8 cellular contexts compared by ENCODE assay signal in genomic region chr9:120925535-120926396, GRCh38. TPM values are rescaled to one million over a fixed set of nuclear protein-coding genes. Genes with fewer than 3 reads are reported as not detected.
DNase-seq lines count a peak whose midpoint lies in the region; ATAC-seq, FAIRE-seq and TF ChIP-seq lines count a peak whose summit lies in the region.

No MANE protein-coding gene starts in this region.

- POLR2A ChIA-PET in GM12878 (lab: Charles Lee) = interaction anchor here (0.5 to 18.1 kb wide), 15 partner anchors 8 to 1907 kb away, joined by 3 to 383 read pairs (median 6); no protein-coding TSS in a partner anchor

- CTCF ChIA-PET in GM12878 (lab: Yijun Ruan, JAX) = interaction anchor here (0.7 to 7.6 kb wide), 12 partner anchors 9 to 170 kb away, joined by 3 to 110 read pairs (median 6); no protein-coding TSS in a partner anchor

- H3K9ac ChIP-seq in GM12878 (ENCODE audit: control insufficient read depth, insufficient read depth, low read length) = peak overlapping the region; percentile 99

- H3K4me3 ChIP-seq in GM12878 (peak overlapping the region; percentile 88), thoracic aorta (peak overlapping the region; percentile 61)

- no peak overlapping the region for H2AFZ ChIP-seq in GM12878 (ENCODE audit: control insufficient read depth, low read depth, low read length)

- SMC1A ChIA-PET in GM12878 (lab: Charles Lee; ENCODE audit: uncharacterized antibody, unreplicated experiment) = interaction anchor here (0.7 to 26.1 kb wide), 9 partner anchors 10 to 57 kb away, joined by 3 to 522 read pairs (median 5); partner anchors contain the start of gene PHF19

- in situ Hi-C loops in GM12878 (cut with MboI) = no loop called here

- H3K9me3 ChIP-seq in GM12878 (replicated peaks; ENCODE audit: control insufficient read depth, insufficient read depth, low read length) (no peaks in the 10 kb centered on the region), thoracic aorta (no peaks in the 10 kb centered on the region)

- H3K4me1 ChIP-seq in GM12878 (ENCODE audit: control insufficient read depth, insufficient read depth, low read length) (peaks cover 40% of the 10 kb centered on the region), thoracic aorta (ENCODE audit: control insufficient read depth in 1 of 2, low read depth in 2 of 2) (peaks cover 56 to 95% of the 10 kb centered on the region in 2 donors)

- H4K20me1 ChIP-seq in GM12878 (ENCODE audit: control insufficient read depth, insufficient read depth) = no peaks in the 10 kb centered on the region

- H3K79me2 ChIP-seq in GM12878 (ENCODE audit: control insufficient read depth, insufficient read depth, low read length) = peaks cover 96% of the 10 kb centered on the region

- intact Hi-C loops in GM12878 (cut with micrococcal nuclease; ENCODE audit: unreplicated experiment) = loop anchor here (2.0 to 10.0 kb wide), 3 partner anchors 33 to 341 kb away; partner anchors contain the start of gene CDK5RAP2

- DNase-seq in T-helper 1 cell (peak; percentile 52 to 82 (median 61)), GM12878 (ENCODE audit: low read depth, low spot score) (peak; percentile 86), myocyte (ENCODE audit: low read depth) (peak; percentile 71), thoracic aorta (ENCODE audit: low spot score) (peak; percentile 87), NCI-H187 treated with DMSO at 0.1 percent for 48 hours (lab: John Stamatoyannopoulos, UW) (no peak), nucleus accumbens (lab: John Stamatoyannopoulos, UW) (no peak)

- peak overlapping the region; percentile 99 for H3K27ac ChIP-seq in GM12878 (ENCODE audit: control insufficient read depth, insufficient read depth)
- peak overlapping the region; percentile 96 for H3K27ac ChIP-seq in thoracic aorta

- H3K27me3 ChIP-seq in GM12878 (replicated peaks in 1 of 2; ENCODE audit: control insufficient read depth in 2 of 2, insufficient read depth in 2 of 2, low read length in 1 of 2) (no peaks in the 10 kb centered on the region), thoracic aorta (replicated peaks; ENCODE audit: insufficient read depth) (no peaks in the 10 kb centered on the region)

- peak overlapping the region; percentile 38 for H3K4me2 ChIP-seq in GM12878 (ENCODE audit: control insufficient read depth, insufficient read depth)

- TF ChIP-seq CTCF in GM12878 (IDR thresholded peaks at IDR 0.05 in 2 of 3, conservative IDR thresholded peaks at IDR 0.05 in 1 of 3; ENCODE audit: control insufficient read depth in 2 of 3, extremely low read depth in 1 of 3, insufficient read depth in 1 of 3, low read depth in 3 of 3, low read length in 3 of 3) (no peak), thoracic aorta (IDR thresholded peaks at IDR 0.05) (no peak)

- FAIRE-seq in GM12878 (lab: Jason Lieb, UNC) = no peak

- peak; percentile 61; a peak in 2 of 4 replicates for TF ChIP-seq EP300 in GM12878 (IDR thresholded peaks at IDR 0.05; ENCODE audit: borderline replicate concordance in 1 of 2, control insufficient read depth in 1 of 2, low read depth in 2 of 2, low read length in 2 of 2)

- BruUV-seq in GM12878 (replicated peaks; lab: Mats Ljungman, UMichigan) = no TSS peak

- TF ChIP-seq POLR2A in GM12878 (IDR thresholded peaks at IDR 0.05; ENCODE audit: low read depth, low read length) = peak; percentile 97

- 1% methylated on average over 13 of the region's 13 CpGs for WGBS in GM12878 (ENCODE audit: insufficient coverage, insufficient replicate concordance, low lambda C conversion rate, missing lambda C conversion rate)

- H3K36me3 ChIP-seq in GM12878 (ENCODE audit: control insufficient read depth in 2 of 2, insufficient read depth in 2 of 2, low read length in 1 of 2) = peaks cover 0 to 2% of the 10 kb centered on the region in 2 experiments; a peak in 2 of 4 replicates
- H3K36me3 ChIP-seq in thoracic aorta = no peaks in the 10 kb centered on the region

- ATAC-seq in GM18498 (IDR thresholded peaks at IDR 0.05; ENCODE audit: unreplicated experiment) (peak; percentile 44), HG02798 (IDR thresholded peaks at IDR 0.05; ENCODE audit: poor library complexity, unreplicated experiment) (peak; percentile 41), GM12878 (peak; percentile 54), thoracic aorta (ENCODE audit: insufficient number of reproducible peaks, low FRiP score, low read depth) (peak; percentile 75)

- TF ChIP-seq RAD21 in GM12878 (IDR thresholded peaks at IDR 0.05; ENCODE audit: insufficient read depth, low read depth, low read length) = no peak

- RAD21 ChIA-PET in GM12878 (lab: Charles Lee; ENCODE audit: unreplicated experiment) = interaction anchor here (0.7 to 11.9 kb wide), 14 partner anchors 9 to 210 kb away, joined by 3 to 196 read pairs (median 4); partner anchors contain the start of gene PHF19

TF ChIP-seq in GM12878, 131 proteins besides CTCF, POLR2A, EP300 and RAD21 (continues in another document):
- TF ChIP-seq HCFC1 (IDR thresholded peaks at IDR 0.05; ENCODE audit: low read length) = 0 out of 2 replicates have a peak, but pooled peaks have one; percentile 12
- no peak for TF ChIP-seq NFXL1 (IDR thresholded peaks at IDR 0.05; ENCODE audit: borderline replicate concordance)
- no peak for TF ChIP-seq CBX5 (IDR thresholded peaks at IDR 0.05; ENCODE audit: low read depth)
- TF ChIP-seq ASH2L (IDR thresholded peaks at IDR 0.05; ENCODE audit: borderline replicate concordance, low read depth) = no peak
- no peak for TF ChIP-seq MYB (IDR thresholded peaks at IDR 0.05; ENCODE audit: borderline replicate concordance, low read depth, low read length)
- no peak for TF ChIP-seq NFIC (IDR thresholded peaks at IDR 0.05; ENCODE audit: low read depth, low read length)
- TF ChIP-seq CHD4 (IDR thresholded peaks at IDR 0.05) = no peak
- TF ChIP-seq ZNF24 (IDR thresholded peaks at IDR 0.05) = no peak
- TF ChIP-seq MEF2B (IDR thresholded peaks at IDR 0.05; ENCODE audit: partially characterized antibody, poor library complexity, severe bottlenecking) = no peak
- TF ChIP-seq PBX3 (IDR thresholded peaks at IDR 0.05; ENCODE audit: insufficient replicate concordance, low read depth, low read length) = peak; percentile 9
- no peak for TF ChIP-seq CBX3 (IDR thresholded peaks at IDR 0.05; ENCODE audit: borderline replicate concordance, low read depth)
- peak; percentile 93 for TF ChIP-seq ZNF384 (IDR thresholded peaks at IDR 0.05; ENCODE audit: borderline replicate concordance, low read depth, low read length)
- TF ChIP-seq FOXM1 (IDR thresholded peaks at IDR 0.05; ENCODE audit: low read depth, low read length) = no peak
- peak; percentile 99 for TF ChIP-seq POLR2AphosphoS5 (IDR thresholded peaks at IDR 0.05; ENCODE audit: low read length)
- no peak; the same call in 1 of the 2 replicates for TF ChIP-seq IKZF1 (conservative IDR thresholded peaks at IDR 0.05)
- no peak for TF ChIP-seq MTA3 (IDR thresholded peaks at IDR 0.05; ENCODE audit: borderline replicate concordance, low read length)

RNA-seq across cellular contexts. Expression of gene TRAF1, which starts 0.8 kb away (rescaled TPM):
- total RNA-seq in GM12878 (2013; cell fraction: nucleolus; rRNA removed) = 317 and 349 TPM in 2 replicates
- total RNA-seq in GM12878 (2014; rRNA removed) (144 and 153 TPM in 2 replicates), GM12878 (2014; rRNA removed; fragmentation: Illumina TruSeq; extraction: Trizol) (111 and 116 TPM in 2 replicates), GM12878 (2021) (163 and 164 TPM in 2 replicates), myocyte (0.80 and 1.1 TPM in 2 replicates), thoracic aorta (10 to 100 TPM; 36.4 to 52.5 TPM)
- polyA plus RNA-seq in GM12878 (2011; ENCODE audit: low read depth) = 44.2 TPM
- polyA plus RNA-seq in GM12878 (2011; rRNA removed) (106 and 147 TPM in 2 replicates), GM12878 (2014; fragmentation: Illumina TruSeq; extraction: Trizol) (82.8 and 140 TPM in 2 replicates), GM12878 (2014; fragmentation: Nextera tagmentation; extraction: Ambion mirVana) (10 to 100 TPM; 13.8 to 16.6 TPM), GM12878 (2014; rRNA removed) (153 and 156 TPM in 2 replicates), GM12878 (2016; fragmentation: Nextera tagmentation; extraction: Ambion mirVana) (10 to 100 TPM; 69.6 to 79.5 TPM)
- polyA plus RNA-seq in GM12878 (2011; cell fraction: cytosol; rRNA removed) = 186 and 209 TPM in 2 replicates
- 205 and 241 TPM in 2 replicates for polyA plus RNA-seq in GM12878 (2011; cell fraction: nucleus; rRNA removed)
- 65.1 and 86.6 TPM in 2 replicates for polyA plus RNA-seq in GM12878 (2012)
- 194 and 283 TPM in 2 replicates for polyA minus RNA-seq in GM12878 (2011; rRNA and poly(A)+ RNA removed)
- polyA minus RNA-seq in GM12878 (2011; cell fraction: cytosol; rRNA and poly(A)+ RNA removed) = 61.2 and 66.6 TPM in 2 replicates
- polyA minus RNA-seq in GM12878 (2011; cell fraction: nucleus; rRNA and poly(A)+ RNA removed) = 99.3 and 141 TPM in 2 replicates
- 0.87 TPM for polyA plus RNA-seq in myocyte (2012)

RNA-seq across cellular contexts. Expression of gene PHF19, which starts 48.8 kb away (rescaled TPM):
- 127 and 130 TPM in 2 replicates for total RNA-seq in GM12878 (2013; cell fraction: nucleolus; rRNA removed)
- total RNA-seq in GM12878 (2014; rRNA removed) (74.9 and 81.1 TPM in 2 replicates), GM12878 (2014; rRNA removed; fragmentation: Illumina TruSeq; extraction: Trizol) (63.1 and 74.8 TPM in 2 replicates), GM12878 (2021) (116 and 133 TPM in 2 replicates), myocyte (13.3 and 15.3 TPM in 2 replicates), thoracic aorta (10 to 100 TPM; 47.9 to 81.7 TPM)
- polyA plus RNA-seq in GM12878 (2011; ENCODE audit: low read depth) = 38.7 TPM
- polyA plus RNA-seq in GM12878 (2011; rRNA removed) (45.5 and 71.1 TPM in 2 replicates), GM12878 (2014; fragmentation: Illumina TruSeq; extraction: Trizol) (64.7 and 94.2 TPM in 2 replicates), GM12878 (2014; fragmentation: Nextera tagmentation; extraction: Ambion mirVana) (10 to 100 TPM; 26.0 to 50.2 TPM), GM12878 (2014; rRNA removed) (98.6 and 106 TPM in 2 replicates), GM12878 (2016; fragmentation: Nextera tagmentation; extraction: Ambion mirVana) (100 to 1,000 TPM in 1 of 2 experiments, 10 to 100 TPM in 1; 97.9 to 113 TPM)
- polyA plus RNA-seq in GM12878 (2011; cell fraction: cytosol; rRNA removed) = 118 and 119 TPM in 2 replicates
- 334 and 350 TPM in 2 replicates for polyA plus RNA-seq in GM12878 (2011; cell fraction: nucleus; rRNA removed)
- polyA plus RNA-seq in GM12878 (2012) = 63.6 and 78.6 TPM in 2 replicates
- 85.9 and 103 TPM in 2 replicates for polyA minus RNA-seq in GM12878 (2011; rRNA and poly(A)+ RNA removed)
- 31.7 and 47.3 TPM in 2 replicates for polyA minus RNA-seq in GM12878 (2011; cell fraction: cytosol; rRNA and poly(A)+ RNA removed)
- polyA minus RNA-seq in GM12878 (2011; cell fraction: nucleus; rRNA and poly(A)+ RNA removed) = 69.5 and 128 TPM in 2 replicates
- 9.6 TPM for polyA plus RNA-seq in myocyte (2012)

Comparison
In these comparisons a context has a peak if more than half of its experiments do, and no peak if none do; other contexts are left out.
1. DNase-seq: peak in T-helper 1 cell (5 of 5), GM12878 (single experiment), myocyte (single experiment) and thoracic aorta (single experiment); none in NCI-H187 treated with DMSO at 0.1 percent for 48 hours (single experiment) and nucleus accumbens (0 of 56).
2. RNA of gene TRAF1, which starts 0.8 kb away (total RNA-seq): 111 to 349 TPM in GM12878 and 36.4 to 52.5 TPM in thoracic aorta; 0.80 to 1.1 TPM in myocyte; every median in the first group is over 10 times any median in the second.
3. Peak in every context shown above with its lines, with median percentiles within 50 percentile points of each other: ATAC-seq.